In the genomic region with DNA sequence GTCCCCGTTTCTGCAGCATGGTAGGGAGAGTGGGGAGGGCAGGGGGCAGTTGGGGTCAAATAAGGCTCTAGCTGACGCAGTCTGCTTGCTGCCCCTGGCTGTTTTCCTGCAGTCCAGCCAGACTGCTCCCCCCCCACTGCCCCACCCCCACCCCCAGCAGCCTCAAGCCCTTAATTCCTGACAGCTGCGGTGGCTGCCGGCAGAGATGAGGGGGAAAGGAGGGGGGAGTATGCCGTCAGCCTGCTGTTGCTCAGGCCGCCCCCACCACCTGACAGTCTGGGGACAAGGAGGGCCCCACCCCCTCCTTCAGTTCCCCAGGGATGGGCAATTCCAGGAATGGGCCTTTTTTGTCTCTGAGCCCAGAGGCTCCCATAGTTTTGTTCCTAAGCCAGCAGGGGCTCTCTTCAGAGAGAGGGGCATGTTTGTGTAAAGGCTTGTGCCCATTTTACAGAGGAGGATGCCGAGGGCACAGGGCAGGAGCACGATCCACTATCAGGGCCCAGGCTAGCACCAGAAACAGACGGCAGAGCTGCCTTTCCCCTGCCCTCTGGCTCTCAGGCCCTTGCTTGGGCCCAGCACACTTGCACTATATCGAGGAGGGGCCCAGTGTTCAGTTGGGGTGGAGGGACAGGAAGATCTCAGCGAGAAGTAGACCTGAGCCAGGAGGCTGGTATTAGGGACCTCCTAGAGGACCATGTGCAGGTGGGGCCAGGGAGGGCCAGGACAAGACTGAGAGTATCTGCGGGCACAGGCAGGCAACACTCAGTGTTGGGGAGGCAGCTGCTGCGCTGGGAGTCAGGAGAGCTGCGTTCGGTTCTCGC, we compare ENCODE assay signal across 1 cellular context.
A peak's percentile ranks its signal among the peaks of the same experiment; 100 is the strongest.
TF ChIP-seq lines count a peak whose summit lies in the region.

No MANE protein-coding gene starts in this region.

TF ChIP-seq in HEK293, 187 proteins besides CTCF, POLR2A, EP300 and RAD21 (continued from another document):
- TF ChIP-seq, protein P1, sequence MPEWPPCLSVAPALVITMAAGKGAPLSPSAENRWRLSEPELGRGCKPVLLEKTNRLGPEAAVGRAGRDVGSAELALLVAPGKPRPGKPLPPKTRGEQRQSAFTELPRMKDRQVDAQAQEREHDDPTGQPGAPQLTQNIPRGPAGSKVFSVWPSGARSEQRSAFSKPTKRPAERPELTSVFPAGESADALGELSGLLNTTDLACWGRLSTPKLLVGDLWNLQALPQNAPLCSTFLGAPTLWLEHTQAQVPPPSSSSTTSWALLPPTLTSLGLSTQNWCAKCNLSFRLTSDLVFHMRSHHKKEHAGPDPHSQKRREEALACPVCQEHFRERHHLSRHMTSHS (tag by site-specific recombination; IDR thresholded peaks at IDR 0.05), result no peak
- TF ChIP-seq, protein P2, sequence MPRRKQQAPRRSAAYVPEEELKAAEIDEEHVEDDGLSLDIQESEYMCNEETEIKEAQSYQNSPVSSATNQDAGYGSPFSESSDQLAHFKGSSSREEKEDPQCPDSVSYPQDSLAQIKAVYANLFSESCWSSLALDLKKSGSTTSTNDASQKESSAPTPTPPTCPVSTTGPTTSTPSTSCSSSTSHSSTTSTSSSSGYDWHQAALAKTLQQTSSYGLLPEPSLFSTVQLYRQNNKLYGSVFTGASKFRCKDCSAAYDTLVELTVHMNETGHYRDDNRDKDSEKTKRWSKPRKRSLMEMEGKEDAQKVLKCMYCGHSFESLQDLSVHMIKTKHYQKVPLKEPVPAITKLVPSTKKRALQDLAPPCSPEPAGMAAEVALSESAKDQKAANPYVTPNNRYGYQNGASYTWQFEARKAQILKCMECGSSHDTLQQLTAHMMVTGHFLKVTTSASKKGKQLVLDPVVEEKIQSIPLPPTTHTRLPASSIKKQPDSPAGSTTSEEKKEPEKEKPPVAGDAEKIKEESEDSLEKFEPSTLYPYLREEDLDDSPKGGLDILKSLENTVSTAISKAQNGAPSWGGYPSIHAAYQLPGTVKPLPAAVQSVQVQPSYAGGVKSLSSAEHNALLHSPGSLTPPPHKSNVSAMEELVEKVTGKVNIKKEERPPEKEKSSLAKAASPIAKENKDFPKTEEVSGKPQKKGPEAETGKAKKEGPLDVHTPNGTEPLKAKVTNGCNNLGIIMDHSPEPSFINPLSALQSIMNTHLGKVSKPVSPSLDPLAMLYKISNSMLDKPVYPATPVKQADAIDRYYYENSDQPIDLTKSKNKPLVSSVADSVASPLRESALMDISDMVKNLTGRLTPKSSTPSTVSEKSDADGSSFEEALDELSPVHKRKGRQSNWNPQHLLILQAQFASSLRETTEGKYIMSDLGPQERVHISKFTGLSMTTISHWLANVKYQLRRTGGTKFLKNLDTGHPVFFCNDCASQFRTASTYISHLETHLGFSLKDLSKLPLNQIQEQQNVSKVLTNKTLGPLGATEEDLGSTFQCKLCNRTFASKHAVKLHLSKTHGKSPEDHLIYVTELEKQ (tag by site-specific recombination; IDR thresholded peaks at IDR 0.05; ENCODE audit: borderline replicate concordance), result no peak
- TF ChIP-seq, protein P3, sequence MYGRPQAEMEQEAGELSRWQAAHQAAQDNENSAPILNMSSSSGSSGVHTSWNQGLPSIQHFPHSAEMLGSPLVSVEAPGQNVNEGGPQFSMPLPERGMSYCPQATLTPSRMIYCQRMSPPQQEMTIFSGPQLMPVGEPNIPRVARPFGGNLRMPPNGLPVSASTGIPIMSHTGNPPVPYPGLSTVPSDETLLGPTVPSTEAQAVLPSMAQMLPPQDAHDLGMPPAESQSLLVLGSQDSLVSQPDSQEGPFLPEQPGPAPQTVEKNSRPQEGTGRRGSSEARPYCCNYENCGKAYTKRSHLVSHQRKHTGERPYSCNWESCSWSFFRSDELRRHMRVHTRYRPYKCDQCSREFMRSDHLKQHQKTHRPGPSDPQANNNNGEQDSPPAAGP (tag by site-specific recombination; IDR thresholded peaks at IDR 0.05), result 0 out of 2 replicates have a peak, but pooled peaks have one; percentile 13
- TF ChIP-seq ZNF670 (tag by site-specific recombination; IDR thresholded peaks at IDR 0.05; ENCODE audit: low read depth) (no peak), ZNF677 (tag by site-specific recombination; IDR thresholded peaks at IDR 0.05) (no peak), SP2 (tag by site-specific recombination; IDR thresholded peaks at IDR 0.05) (no peak), KLF1 (tag by site-specific recombination; IDR thresholded peaks at IDR 0.05) (peak; percentile 23; the same call in 1 of the 2 replicates), ZNF341 (tag by site-specific recombination; IDR thresholded peaks at IDR 0.05; ENCODE audit: low read depth) (peak; percentile 28; the same call in 1 of the 2 replicates)
- TF ChIP-seq, protein P4, sequence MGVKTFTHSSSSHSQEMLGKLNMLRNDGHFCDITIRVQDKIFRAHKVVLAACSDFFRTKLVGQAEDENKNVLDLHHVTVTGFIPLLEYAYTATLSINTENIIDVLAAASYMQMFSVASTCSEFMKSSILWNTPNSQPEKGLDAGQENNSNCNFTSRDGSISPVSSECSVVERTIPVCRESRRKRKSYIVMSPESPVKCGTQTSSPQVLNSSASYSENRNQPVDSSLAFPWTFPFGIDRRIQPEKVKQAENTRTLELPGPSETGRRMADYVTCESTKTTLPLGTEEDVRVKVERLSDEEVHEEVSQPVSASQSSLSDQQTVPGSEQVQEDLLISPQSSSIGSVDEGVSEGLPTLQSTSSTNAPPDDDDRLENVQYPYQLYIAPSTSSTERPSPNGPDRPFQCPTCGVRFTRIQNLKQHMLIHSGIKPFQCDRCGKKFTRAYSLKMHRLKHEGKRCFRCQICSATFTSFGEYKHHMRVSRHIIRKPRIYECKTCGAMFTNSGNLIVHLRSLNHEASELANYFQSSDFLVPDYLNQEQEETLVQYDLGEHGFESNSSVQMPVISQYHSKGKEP (tag by site-specific recombination; IDR thresholded peaks at IDR 0.05), result no peak
